Comparison of ENCODE assay signal across 1 cellular context in genomic region chr17:79788989-79789942, GRCh38.
TF ChIP-seq lines count a peak whose summit lies in the region.

No MANE protein-coding gene starts in this region.

TF ChIP-seq in GM12878, 131 proteins besides CTCF, POLR2A, EP300 and RAD21:
- TF ChIP-seq, protein P1, sequence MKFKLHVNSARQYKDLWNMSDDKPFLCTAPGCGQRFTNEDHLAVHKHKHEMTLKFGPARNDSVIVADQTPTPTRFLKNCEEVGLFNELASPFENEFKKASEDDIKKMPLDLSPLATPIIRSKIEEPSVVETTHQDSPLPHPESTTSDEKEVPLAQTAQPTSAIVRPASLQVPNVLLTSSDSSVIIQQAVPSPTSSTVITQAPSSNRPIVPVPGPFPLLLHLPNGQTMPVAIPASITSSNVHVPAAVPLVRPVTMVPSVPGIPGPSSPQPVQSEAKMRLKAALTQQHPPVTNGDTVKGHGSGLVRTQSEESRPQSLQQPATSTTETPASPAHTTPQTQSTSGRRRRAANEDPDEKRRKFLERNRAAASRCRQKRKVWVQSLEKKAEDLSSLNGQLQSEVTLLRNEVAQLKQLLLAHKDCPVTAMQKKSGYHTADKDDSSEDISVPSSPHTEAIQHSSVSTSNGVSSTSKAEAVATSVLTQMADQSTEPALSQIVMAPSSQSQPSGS (IDR thresholded peaks at IDR 0.05; ENCODE audit: low read length) = no peak
- no peak for TF ChIP-seq FOXM1 (IDR thresholded peaks at IDR 0.05; ENCODE audit: low read depth, low read length)
- 0 out of 2 replicates have a peak, but pooled peaks have one; percentile 47 for TF ChIP-seq EZH2 (IDR thresholded peaks at IDR 0.05; ENCODE audit: borderline replicate concordance, control insufficient read depth, low read depth, low read length)
- TF ChIP-seq WRNIP1 (IDR thresholded peaks at IDR 0.05; ENCODE audit: borderline replicate concordance, low read depth, low read length) = no peak
- no peak for TF ChIP-seq ZNF592 (IDR thresholded peaks at IDR 0.05)
- TF ChIP-seq RUNX3 (IDR thresholded peaks at IDR 0.05; ENCODE audit: low read length) = no peak
- no peak for TF ChIP-seq RAD51 (IDR thresholded peaks at IDR 0.05)
- no peak for TF ChIP-seq DPF2 (IDR thresholded peaks at IDR 0.05)
- TF ChIP-seq POU2F2 (IDR thresholded peaks at IDR 0.05; ENCODE audit: borderline replicate concordance, low read depth, low read length) = no peak
- TF ChIP-seq YY1 (IDR thresholded peaks at IDR 0.05; ENCODE audit: low read depth, low read length) = no peak
- no peak for TF ChIP-seq MTA3 (IDR thresholded peaks at IDR 0.05; ENCODE audit: borderline replicate concordance, low read length)
- peak; percentile 46 for TF ChIP-seq SUZ12 (IDR thresholded peaks at IDR 0.05; ENCODE audit: unreplicated experiment)
- no peak for TF ChIP-seq BRCA1 (IDR thresholded peaks at IDR 0.05; ENCODE audit: low read depth, low read length)
TF ChIP-seq in GM12878: peak in this region for 2.
